Comparison of ENCODE assay signal across 10 cellular contexts in genomic region chr20:20364016-20364746, GRCh38. TPM values are rescaled to one million over a fixed set of nuclear protein-coding genes. Genes with fewer than 3 reads are reported as not detected.
DNase-seq lines count a peak whose midpoint lies in the region; ATAC-seq lines count a peak whose summit lies in the region.
"Had no signal": no experiment of that assay in that cellular context is flagged by ENCODE, and none has a peak within 500 bp of the region (broad histone marks: within the 10 kb centered on the region; RNA-seq: fewer than 3 reads in every experiment).

No MANE protein-coding gene starts in this region.

- H3K27me3 ChIP-seq in BLaER1 treated with 17β-estradiol and CSF1 and Interleukin-3, amounts not matched to agents 10 nM and 100 nM: peaks cover 94 to 100% (median 99%) of the 10 kb centered on the region in 11 experiments
- H3K27me3 ChIP-seq in NT2/D1 (ENCODE audit: insufficient read depth, insufficient read length): peaks cover 85% of the 10 kb centered on the region
- H3K27me3 ChIP-seq in iPS-20b (ENCODE audit: insufficient read depth, low read length): peaks cover 97% of the 10 kb centered on the region
- H3K27me3 ChIP-seq in aorta (ENCODE audit: control insufficient read depth in 1 of 2, insufficient read depth in 2 of 2, low read length in 1 of 2): no peaks in the 10 kb centered on the region

- no peak overlapping the region for H3K27ac ChIP-seq in BLaER1 treated with 17β-estradiol and CSF1 and Interleukin-3, amounts not matched to agents 10 nM and 100 nM
- no peak overlapping the region for H3K27ac ChIP-seq in iPS-20b (ENCODE audit: low read length)
- H3K27ac ChIP-seq in aorta (ENCODE audit: low read depth in 1 of 2, low read length in 2 of 2): no peak overlapping the region
- H3K27ac ChIP-seq: heart left ventricle had no signal

- H3K4me3 ChIP-seq in BLaER1 treated with 17β-estradiol and CSF1 and Interleukin-3, amounts not matched to agents 10 nM and 100 nM: peak overlapping the region in 8 of 10 experiments; percentile 4 to 42 (median 24); a peak in 9 of 20 replicates
- H3K4me3 ChIP-seq in NT2/D1 (ENCODE audit: insufficient read length, low read depth): peak overlapping the region; percentile 4
- peak overlapping the region; percentile 62; the same call in 1 of the 2 replicates for H3K4me3 ChIP-seq in iPS-20b (ENCODE audit: low read length)
- H3K4me3 ChIP-seq in aorta (ENCODE audit: low read length in 2 of 2): no peak overlapping the region

- H3K4me1 Mint-ChIP-seq in IgD-negative memory B cell: peaks cover 8 to 20% (median 13%) of the 10 kb centered on the region in 3 donors

- peaks cover 2% of the 10 kb centered on the region for H3K36me3 Mint-ChIP-seq in IgD-negative memory B cell

- H3K9ac ChIP-seq in BLaER1 treated with 17β-estradiol and CSF1 and Interleukin-3, amounts not matched to agents 10 nM and 100 nM: no peak overlapping the region
- H3K9ac ChIP-seq in NT2/D1 (ENCODE audit: insufficient read length, low read depth) (peak overlapping the region; percentile 32), iPS-20b (ENCODE audit: low read depth, low read length) (no peak overlapping the region; the same call in 1 of the 2 replicates)

- 1 to 2% methylated on average over 66 to 68 of the region's 68 CpGs for WGBS in aorta, 2 donors

- peaks cover 0 to 58% (median 41%) of the 10 kb centered on the region in 11 experiments; a peak in 18 of 22 replicates for H4K20me1 ChIP-seq in BLaER1 treated with 17β-estradiol and CSF1 and Interleukin-3, amounts not matched to agents 10 nM and 100 nM

- H3K9me3 Mint-ChIP-seq in IgD-negative memory B cell: peaks cover 0 to 2% (median 0%) of the 10 kb centered on the region in 3 donors

- ATAC-seq in GM18861 (IDR thresholded peaks at IDR 0.05; ENCODE audit: unreplicated experiment): no peak
- ATAC-seq in aorta (ENCODE audit: low FRiP score): no peak
- ATAC-seq: heart left ventricle had no signal

- H3K4me3 Mint-ChIP-seq in IgD-negative memory B cell: peak overlapping the region in 2 of 4 donors; percentile 40 to 57

- peak overlapping the region; percentile 27 to 77 (median 54); a peak in 21 of 22 replicates for H3K4me2 ChIP-seq in BLaER1 treated with 17β-estradiol and CSF1 and Interleukin-3, amounts not matched to agents 10 nM and 100 nM

- peak overlapping the region; percentile 25 to 88 (median 27) for H3K27ac Mint-ChIP-seq in IgD-negative memory B cell

- intact Hi-C loops in aorta (cut with DNase I): no loop called here

- H3K9me3 ChIP-seq in BLaER1 treated with 17β-estradiol and CSF1 and Interleukin-3, amounts not matched to agents 10 nM and 100 nM (replicated peaks in 1 of 11): peaks cover 0 to 14% (median 6%) of the 10 kb centered on the region in 11 experiments; a peak in 10 of 22 replicates
- H3K9me3 ChIP-seq in NT2/D1 (ENCODE audit: insufficient read depth, low read length): no peaks in the 10 kb centered on the region
- no peaks in the 10 kb centered on the region for H3K9me3 ChIP-seq in iPS-20b (ENCODE audit: insufficient read depth, low read depth, low read length)
- no peaks in the 10 kb centered on the region for H3K9me3 ChIP-seq in aorta (ENCODE audit: control insufficient read depth, low read length)
- H3K9me3 ChIP-seq: heart left ventricle had no signal

- no peaks in the 10 kb centered on the region for H3K36me3 ChIP-seq in BLaER1 treated with 17β-estradiol and CSF1 and Interleukin-3, amounts not matched to agents 10 nM and 100 nM
- no peaks in the 10 kb centered on the region for H3K36me3 ChIP-seq in NT2/D1 (ENCODE audit: insufficient read depth, insufficient read length, low read length)
- no peaks in the 10 kb centered on the region for H3K36me3 ChIP-seq in iPS-20b (ENCODE audit: insufficient read depth, low read depth, low read length)
- H3K36me3 ChIP-seq in aorta (ENCODE audit: control insufficient read depth in 1 of 2, insufficient read depth in 2 of 2, low read length in 1 of 2): no peaks in the 10 kb centered on the region
- H3K36me3 ChIP-seq: heart left ventricle had no signal

- peaks cover 55% of the 10 kb centered on the region for H3K27me3 Mint-ChIP-seq in IgD-negative memory B cell

- DNase-seq in NT2/D1 (ENCODE audit: low read depth, low spot score): no peak
- no peak for DNase-seq in effector CD4-positive, alpha-beta T cell
- no peak for DNase-seq in NCI-H2171 treated with DMSO at 0.1 percent for 48 hours (lab: John Stamatoyannopoulos, UW)
- no peak for DNase-seq in aorta
- DNase-seq: heart left ventricle had no signal

- peaks cover 21 to 34% (median 27%) of the 10 kb centered on the region in 10 experiments; a peak in 18 of 20 replicates for H3K4me1 ChIP-seq in BLaER1 treated with 17β-estradiol and CSF1 and Interleukin-3, amounts not matched to agents 10 nM and 100 nM
- H3K4me1 ChIP-seq in NT2/D1 (ENCODE audit: insufficient read depth, insufficient read length) (no peaks in the 10 kb centered on the region), iPS-20b (ENCODE audit: insufficient read depth, low read length) (peaks cover 16% of the 10 kb centered on the region), aorta (ENCODE audit: control insufficient read depth in 1 of 2, insufficient read depth in 2 of 2, low read length in 2 of 2) (peaks cover 0 to 2% of the 10 kb centered on the region in 2 donors)

RNA-seq across cellular contexts. Expression of gene INSM1, which starts 3.7 kb away (rescaled TPM):
- polyA plus RNA-seq in IgD-negative memory B cell (not detected), aorta (under 1 TPM in 1 of 2 donors, not detected in 1; 0.25 TPM)
- total RNA-seq in aorta: not detected
- total RNA-seq: renal cortical epithelial cell had no signal
- polyA plus RNA-seq: heart left ventricle had no signal

Comparison
In these comparisons a context has a peak if more than half of its experiments do, and no peak if none do; other contexts are left out.
1. H3K4me3 ChIP-seq: peak in BLaER1 treated with 17β-estradiol and CSF1 and Interleukin-3, amounts not matched to agents 10 nM and 100 nM (8 of 10), NT2/D1 (single experiment) and iPS-20b (single experiment); none in aorta (0 of 2).